ENCODE assay signal across 14 cellular contexts in the genomic region with DNA sequence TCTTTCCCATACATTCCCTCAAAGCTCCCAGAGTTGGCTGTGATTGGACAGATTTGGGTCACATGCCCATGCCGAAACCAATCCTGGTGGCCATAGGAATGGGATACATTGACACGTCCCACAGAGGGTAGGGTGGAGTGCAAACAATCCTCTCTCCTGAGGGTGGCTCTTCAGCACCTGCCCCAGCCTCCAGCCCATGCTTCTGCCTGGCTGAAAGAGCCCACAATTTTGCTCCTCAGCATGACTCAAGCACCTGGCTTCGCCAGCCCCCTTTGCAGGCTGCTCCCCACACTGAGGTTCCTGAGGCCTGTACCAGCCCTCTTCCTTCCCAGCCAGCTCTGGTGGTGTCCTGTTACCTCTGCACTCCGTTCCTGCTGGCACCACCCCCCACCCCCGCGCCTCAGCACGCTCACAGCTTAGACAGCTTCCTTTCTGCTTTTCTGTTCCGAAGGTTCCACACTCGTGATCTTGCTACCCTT.
DNase-seq lines count a peak whose midpoint lies in the region; ATAC-seq, FAIRE-seq and TF ChIP-seq lines count a peak whose summit lies in the region.
"Had no signal": no experiment of that assay in that cellular context is flagged by ENCODE, and none has a peak within 500 bp of the region (broad histone marks: within the 10 kb centered on the region; RNA-seq: fewer than 3 reads in every experiment).

No MANE protein-coding gene starts in this region.

- H3K9me3 ChIP-seq in HEK293 (ENCODE audit: control insufficient read depth, insufficient read depth, low read depth, low read length), result no peaks in the 10 kb centered on the region
- no peaks in the 10 kb centered on the region for H3K9me3 ChIP-seq in mucosa of descending colon
- H3K9me3 ChIP-seq in OCI-LY7 (ENCODE audit: low read length), result no peaks in the 10 kb centered on the region
- H3K9me3 ChIP-seq: SJSA1 had no signal

- H3K9me3 Mint-ChIP-seq in activated CD8-positive, alpha-beta T cell treated with anti-CD3 and anti-CD28 coated beads for 36 hours, result no peaks in the 10 kb centered on the region
- H3K9me3 Mint-ChIP-seq: stimulated activated naive CD8-positive, alpha-beta T cell treated with anti-CD3 and anti-CD28 coated beads, Interleukin-15, Interleukin-2, amounts not matched to agents 100 ng/mL and 50 ng/mL, for 24 hours had no signal

- H3K36me3 Mint-ChIP-seq in activated CD8-positive, alpha-beta T cell treated with anti-CD3 and anti-CD28 coated beads for 36 hours (ENCODE audit: low read depth), result no peaks in the 10 kb centered on the region

- POLR2A ChIA-PET in HEK293 (lab: Yijun Ruan, JAX), result no interaction called here
- POLR2A ChIA-PET in activated CD8-positive, alpha-beta T cell treated with anti-CD3 and anti-CD28 coated beads for 36 hours (lab: Charles Lee), result no interaction called here
- POLR2A ChIA-PET in OCI-LY7 (lab: Charles Lee), result interaction anchor here (0.6 to 1.3 kb wide), 2 partner anchors 18 to 338 kb away, joined by 3 to 4 read pairs; no protein-coding TSS in a partner anchor

- H3K9me2 ChIP-seq in OCI-LY7 (ENCODE audit: insufficient read depth, low read length), result no peaks in the 10 kb centered on the region

- H3K4me1 ChIP-seq in HEK293 (ENCODE audit: control insufficient read depth, insufficient read depth, low read length), result no peaks in the 10 kb centered on the region
- H3K4me1 ChIP-seq in mucosa of descending colon (ENCODE audit: low read depth), result no peaks in the 10 kb centered on the region
- H3K4me1 ChIP-seq in OCI-LY7 (ENCODE audit: insufficient read depth, low read length, poor library complexity, severe bottlenecking), result no peaks in the 10 kb centered on the region

- H3K36me3 ChIP-seq in HEK293 (ENCODE audit: control insufficient read depth in 2 of 2, insufficient read depth in 1 of 2, low read length in 2 of 2) (no peaks in the 10 kb centered on the region), mucosa of descending colon (ENCODE audit: low read depth) (no peaks in the 10 kb centered on the region), OCI-LY7 (ENCODE audit: insufficient read depth, low read length) (no peaks in the 10 kb centered on the region)
- H3K36me3 ChIP-seq: SJSA1 had no signal

- H3K4me1 Mint-ChIP-seq in activated CD8-positive, alpha-beta T cell treated with anti-CD3 and anti-CD28 coated beads for 36 hours (ENCODE audit: low read depth), result peaks cover 13% of the 10 kb centered on the region

- DNase-seq in NCI-H187 (lab: John Stamatoyannopoulos, UW) (peak; percentile 35 to 72), NCI-H187 treated with DMSO at 0.1 percent for 48 hours (lab: John Stamatoyannopoulos, UW) (no peak), mucosa of descending colon (no peak), RCC 7860 (ENCODE audit: low spot score) (no peak), OCI-LY7 (ENCODE audit: low spot score) (no peak)
- peak; percentile 73 for DNase-seq in activated CD8-positive, alpha-beta T cell treated with anti-CD3 and anti-CD28 coated beads for 36 hours
- DNase-seq: ACHN; activated effector memory CD4-positive, alpha-beta T cell treated with anti-CD3 and anti-CD28 coated beads, Interleukin-2, amount 50 U/mL, for 16 hours; NCI-H1092 treated with DMSO at 0.1 percent for 48 hours had no signal

- no peak overlapping the region for H3K4me2 ChIP-seq in OCI-LY7 (ENCODE audit: low read length)

- CTCF ChIA-PET in HEK293 (lab: Yijun Ruan, JAX) (interaction anchor here (1.1 kb wide), 1 partner anchor 9 kb away, joined by 3 read pairs; no protein-coding TSS in a partner anchor), OCI-LY7 (lab: Charles Lee; ENCODE audit: unreplicated experiment) (no interaction called here)
- CTCF ChIA-PET in activated CD8-positive, alpha-beta T cell treated with anti-CD3 and anti-CD28 coated beads for 36 hours (lab: Charles Lee), result interaction anchor here (1.0 to 1.8 kb wide), 3 partner anchors 37 to 83 kb away, joined by 3 to 5 read pairs (median 3); no protein-coding TSS in a partner anchor

- H3K27ac Mint-ChIP-seq in activated CD8-positive, alpha-beta T cell treated with anti-CD3 and anti-CD28 coated beads for 36 hours, result no peak overlapping the region
- H3K27ac Mint-ChIP-seq: stimulated activated naive CD8-positive, alpha-beta T cell treated with anti-CD3 and anti-CD28 coated beads, Interleukin-15, Interleukin-2, amounts not matched to agents 100 ng/mL and 50 ng/mL, for 24 hours had no signal

- H2AFZ ChIP-seq in OCI-LY7 (ENCODE audit: low read length), result no peak overlapping the region

- no peak overlapping the region for H3K4me3 ChIP-seq in HEK293 (ENCODE audit: low read depth, low read length)
- no peak overlapping the region for H3K4me3 ChIP-seq in mucosa of descending colon
- H3K4me3 ChIP-seq in OCI-LY7 (ENCODE audit: low read depth, low read length, poor library complexity, severe bottlenecking), result no peak overlapping the region
- H3K4me3 ChIP-seq: SJSA1 had no signal

- no peak for FAIRE-seq in RCC 7860 (lab: Jason Lieb, UNC)
- FAIRE-seq: islet of Langerhans had no signal

- TF ChIP-seq CTCF in HEK293 (tag by site-specific recombination; IDR thresholded peaks at IDR 0.05), result no peak
- no peak for TF ChIP-seq CTCF in activated CD8-positive, alpha-beta T cell treated with anti-CD3 and anti-CD28 coated beads for 36 hours (IDR thresholded peaks at IDR 0.05)
- TF ChIP-seq CTCF in mucosa of descending colon (IDR thresholded peaks at IDR 0.05), result no peak
- TF ChIP-seq CTCF in OCI-LY7 (conservative IDR thresholded peaks at IDR 0.05; ENCODE audit: low read length), result no peak

- no peaks in the 10 kb centered on the region for H4K20me1 ChIP-seq in OCI-LY7 (ENCODE audit: insufficient read depth, low read length)

- no peak overlapping the region for H3K4me3 Mint-ChIP-seq in activated CD8-positive, alpha-beta T cell treated with anti-CD3 and anti-CD28 coated beads for 36 hours
- H3K4me3 Mint-ChIP-seq: stimulated activated naive CD8-positive, alpha-beta T cell treated with anti-CD3 and anti-CD28 coated beads, Interleukin-15, Interleukin-2, amounts not matched to agents 100 ng/mL and 50 ng/mL, for 24 hours had no signal

- ATAC-seq in activated CD8-positive, alpha-beta T cell treated with anti-CD3 and anti-CD28 coated beads for 36 hours, result peak; percentile 91
- peak; percentile 15 for ATAC-seq in mucosa of descending colon
- ATAC-seq in GM19395 (IDR thresholded peaks at IDR 0.05; ENCODE audit: unreplicated experiment), result no peak

- BruUV-seq in OCI-LY7 (replicated peaks; lab: Mats Ljungman, UMichigan), result no TSS peak

- peaks cover 2% of the 10 kb centered on the region for H3K27me3 Mint-ChIP-seq in activated CD8-positive, alpha-beta T cell treated with anti-CD3 and anti-CD28 coated beads for 36 hours
- H3K27me3 Mint-ChIP-seq: stimulated activated naive CD8-positive, alpha-beta T cell treated with anti-CD3 and anti-CD28 coated beads, Interleukin-15, Interleukin-2, amounts not matched to agents 100 ng/mL and 50 ng/mL, for 24 hours had no signal

- intact Hi-C loops in activated CD8-positive, alpha-beta T cell treated with anti-CD3 and anti-CD28 coated beads for 36 hours (cut with micrococcal nuclease), result no loop called here
- intact Hi-C loops in mucosa of descending colon (cut with DNase I, micrococcal nuclease), result loop anchor here in 1 of 2 donors (10.0 kb wide), 1 partner anchor 84 kb away; no protein-coding TSS in a partner anchor
- intact Hi-C loops in OCI-LY7 (cut with micrococcal nuclease; ENCODE audit: unreplicated experiment), result no loop called here

- H3K27ac ChIP-seq in HEK293 (ENCODE audit: extremely low read depth, low read depth, low read length) (no peak overlapping the region), OCI-LY7 (ENCODE audit: low read depth, low read length, poor library complexity, severe bottlenecking) (no peak overlapping the region)
- H3K27ac ChIP-seq: SJSA1 had no signal

- no peaks in the 10 kb centered on the region for H3K79me2 ChIP-seq in OCI-LY7 (ENCODE audit: insufficient read depth, low read depth, low read length)

TF ChIP-seq in HEK293, 187 proteins besides CTCF, POLR2A, EP300 and RAD21:
- TF ChIP-seq ZFHX2 (tag by site-specific recombination; conservative IDR thresholded peaks at IDR 0.05) (peak; percentile 34), EGR2 (tag by site-specific recombination; IDR thresholded peaks at IDR 0.05; ENCODE audit: low read depth) (peak; percentile 51; the same call in 1 of the 2 replicates)
- TF ChIP-seq, protein P1, sequence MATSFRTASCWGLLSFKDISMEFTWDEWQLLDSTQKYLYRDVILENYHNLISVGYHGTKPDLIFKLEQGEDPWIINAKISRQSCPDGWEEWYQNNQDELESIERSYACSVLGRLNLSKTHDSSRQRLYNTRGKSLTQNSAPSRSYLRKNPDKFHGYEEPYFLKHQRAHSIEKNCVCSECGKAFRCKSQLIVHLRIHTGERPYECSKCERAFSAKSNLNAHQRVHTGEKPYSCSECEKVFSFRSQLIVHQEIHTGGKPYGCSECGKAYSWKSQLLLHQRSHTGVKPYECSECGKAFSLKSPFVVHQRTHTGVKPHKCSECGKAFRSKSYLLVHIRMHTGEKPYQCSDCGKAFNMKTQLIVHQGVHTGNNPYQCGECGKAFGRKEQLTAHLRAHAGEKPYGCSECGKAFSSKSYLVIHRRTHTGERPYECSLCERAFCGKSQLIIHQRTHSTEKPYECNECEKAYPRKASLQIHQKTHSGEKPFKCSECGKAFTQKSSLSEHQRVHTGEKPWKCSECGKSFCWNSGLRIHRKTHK (tag by site-specific recombination; IDR thresholded peaks at IDR 0.05), result no peak
TF ChIP-seq in HEK293: peak in this region for 2.

Comparison
In these comparisons a context has a peak if more than half of its experiments do, and no peak if none do; other contexts are left out.
1. DNase-seq: peak in NCI-H187 (2 of 2) and activated CD8-positive, alpha-beta T cell treated with anti-CD3 and anti-CD28 coated beads for 36 hours (single experiment); none in NCI-H187 treated with DMSO at 0.1 percent for 48 hours (single experiment), mucosa of descending colon (0 of 3), RCC 7860 (single experiment) and OCI-LY7 (single experiment).